Comparison of ENCODE assay signal across 1 cellular context in the genomic region with DNA sequence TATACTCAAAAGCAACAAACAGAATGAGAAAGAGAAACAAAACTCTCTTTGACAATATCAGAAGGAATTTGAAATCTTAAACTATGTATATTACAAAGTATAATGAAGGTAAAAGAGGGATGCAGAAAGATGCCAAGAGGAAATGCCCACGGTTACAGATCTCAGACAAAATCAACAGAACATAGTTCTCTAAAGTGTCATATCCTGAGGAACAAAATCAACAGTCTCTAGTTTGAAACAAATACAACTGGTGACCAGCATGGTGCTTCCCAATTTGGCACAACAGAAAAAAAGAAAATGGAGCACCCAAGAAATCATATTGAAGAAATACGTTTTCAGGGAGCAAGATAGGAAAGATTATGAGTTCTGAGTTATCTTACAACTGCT.
TF ChIP-seq lines count a peak whose summit lies in the region.

No MANE protein-coding gene starts in this region.

TF ChIP-seq in SK-N-SH treated with all-trans-retinoic acid at 6 μM for 48 hours, 23 proteins besides CTCF, POLR2A, EP300 and RAD21 (continued from another document):
- TF ChIP-seq SNAI2 (CRISPR knock-in tag; IDR thresholded peaks at IDR 0.05), result no peak
- no peak for TF ChIP-seq BACH2 (CRISPR knock-in tag; IDR thresholded peaks at IDR 0.05; ENCODE audit: borderline replicate concordance)
- TF ChIP-seq RARB (CRISPR knock-in tag; IDR thresholded peaks at IDR 0.05), result no peak
- TF ChIP-seq, protein P1, sequence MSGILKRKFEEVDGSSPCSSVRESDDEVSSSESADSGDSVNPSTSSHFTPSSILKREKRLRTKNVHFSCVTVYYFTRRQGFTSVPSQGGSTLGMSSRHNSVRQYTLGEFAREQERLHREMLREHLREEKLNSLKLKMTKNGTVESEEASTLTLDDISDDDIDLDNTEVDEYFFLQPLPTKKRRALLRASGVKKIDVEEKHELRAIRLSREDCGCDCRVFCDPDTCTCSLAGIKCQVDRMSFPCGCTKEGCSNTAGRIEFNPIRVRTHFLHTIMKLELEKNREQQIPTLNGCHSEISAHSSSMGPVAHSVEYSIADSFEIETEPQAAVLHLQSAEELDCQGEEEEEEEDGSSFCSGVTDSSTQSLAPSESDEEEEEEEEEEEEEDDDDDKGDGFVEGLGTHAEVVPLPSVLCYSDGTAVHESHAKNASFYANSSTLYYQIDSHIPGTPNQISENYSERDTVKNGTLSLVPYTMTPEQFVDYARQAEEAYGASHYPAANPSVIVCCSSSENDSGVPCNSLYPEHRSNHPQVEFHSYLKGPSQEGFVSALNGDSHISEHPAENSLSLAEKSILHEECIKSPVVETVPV (CRISPR knock-in tag; IDR thresholded peaks at IDR 0.05), result no peak
- TF ChIP-seq ZNF565 (CRISPR knock-in tag; conservative IDR thresholded peaks at IDR 0.05; ENCODE audit: low read depth), result no peak
- TF ChIP-seq, protein P2, sequence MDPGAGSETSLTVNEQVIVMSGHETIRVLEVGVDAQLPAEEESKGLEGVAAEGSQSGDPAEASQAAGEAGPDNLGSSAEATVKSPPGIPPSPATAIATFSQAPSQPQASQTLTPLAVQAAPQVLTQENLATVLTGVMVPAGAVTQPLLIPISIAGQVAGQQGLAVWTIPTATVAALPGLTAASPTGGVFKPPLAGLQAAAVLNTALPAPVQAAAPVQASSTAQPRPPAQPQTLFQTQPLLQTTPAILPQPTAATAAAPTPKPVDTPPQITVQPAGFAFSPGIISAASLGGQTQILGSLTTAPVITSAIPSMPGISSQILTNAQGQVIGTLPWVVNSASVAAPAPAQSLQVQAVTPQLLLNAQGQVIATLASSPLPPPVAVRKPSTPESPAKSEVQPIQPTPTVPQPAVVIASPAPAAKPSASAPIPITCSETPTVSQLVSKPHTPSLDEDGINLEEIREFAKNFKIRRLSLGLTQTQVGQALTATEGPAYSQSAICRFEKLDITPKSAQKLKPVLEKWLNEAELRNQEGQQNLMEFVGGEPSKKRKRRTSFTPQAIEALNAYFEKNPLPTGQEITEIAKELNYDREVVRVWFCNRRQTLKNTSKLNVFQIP (CRISPR knock-in tag; IDR thresholded peaks at IDR 0.05; ENCODE audit: borderline replicate concordance, low read depth), result no peak
- no peak for TF ChIP-seq CSDC2 (CRISPR knock-in tag; IDR thresholded peaks at IDR 0.05)
- no peak for TF ChIP-seq GLIS3 (CRISPR knock-in tag; IDR thresholded peaks at IDR 0.05)
